ENCODE assay signal across 20 cellular contexts in the genomic region with DNA sequence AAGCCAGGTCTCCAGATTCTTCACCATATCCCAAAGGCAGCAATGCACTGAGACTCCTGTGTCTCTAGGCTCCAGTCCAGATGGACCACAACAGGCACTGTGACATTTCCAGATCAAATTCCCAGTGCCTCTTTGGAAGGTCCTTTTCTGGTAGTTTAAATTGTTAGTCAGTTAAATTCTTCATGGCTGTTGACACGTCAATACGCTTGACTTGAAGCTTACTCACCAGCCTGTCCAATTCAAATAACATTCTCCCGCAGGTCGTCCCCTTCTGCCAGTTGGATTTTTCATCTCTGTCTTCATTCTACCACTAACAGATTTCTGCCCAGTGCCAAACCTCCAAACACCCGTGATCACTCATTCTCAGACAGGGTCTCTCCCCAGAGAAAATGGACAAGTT.
DNase-seq lines count a peak whose midpoint lies in the region; ATAC-seq lines count a peak whose summit lies in the region.
"Had no signal": no experiment of that assay in that cellular context is flagged by ENCODE, and none has a peak within 500 bp of the region (broad histone marks: within the 10 kb centered on the region; RNA-seq: fewer than 3 reads in every experiment).

No MANE protein-coding gene starts in this region.

- DNase-seq in M059J (ENCODE audit: low read depth) (peak; percentile 70), RPMI7951 (ENCODE audit: low read depth) (peak; percentile 32), glomerular visceral epithelial cell (ENCODE audit: extremely low spot score) (peak; percentile 36), retina (peak; percentile 27), GM03348 (ENCODE audit: low spot score) (no peak), posterior vena cava (ENCODE audit: low spot score) (no peak)
- DNase-seq: AML-193; CD4-positive, alpha-beta T cell; GOT3; HCEC 1CT; IMR-90; KG1; NCI-H1092; NCI-H1436; NCI-H187; NCI-H2081 treated with DMSO at 0.1 percent for 48 hours; SIG-M5 had no signal

- intact Hi-C loops in posterior vena cava (cut with DNase I), result no loop called here

- no peak for ATAC-seq in HG03025 (IDR thresholded peaks at IDR 0.05; ENCODE audit: low FRiP score, unreplicated experiment)
- ATAC-seq: A549, Panc1 had no signal

Comparison
In these comparisons a context has a peak if more than half of its experiments do, and no peak if none do; other contexts are left out.
1. DNase-seq: peak in M059J (single experiment), RPMI7951 (single experiment), glomerular visceral epithelial cell (single experiment) and retina (single experiment); none in GM03348 (single experiment) and posterior vena cava (single experiment).